12 cellular contexts compared by ENCODE assay signal in the genomic region with DNA sequence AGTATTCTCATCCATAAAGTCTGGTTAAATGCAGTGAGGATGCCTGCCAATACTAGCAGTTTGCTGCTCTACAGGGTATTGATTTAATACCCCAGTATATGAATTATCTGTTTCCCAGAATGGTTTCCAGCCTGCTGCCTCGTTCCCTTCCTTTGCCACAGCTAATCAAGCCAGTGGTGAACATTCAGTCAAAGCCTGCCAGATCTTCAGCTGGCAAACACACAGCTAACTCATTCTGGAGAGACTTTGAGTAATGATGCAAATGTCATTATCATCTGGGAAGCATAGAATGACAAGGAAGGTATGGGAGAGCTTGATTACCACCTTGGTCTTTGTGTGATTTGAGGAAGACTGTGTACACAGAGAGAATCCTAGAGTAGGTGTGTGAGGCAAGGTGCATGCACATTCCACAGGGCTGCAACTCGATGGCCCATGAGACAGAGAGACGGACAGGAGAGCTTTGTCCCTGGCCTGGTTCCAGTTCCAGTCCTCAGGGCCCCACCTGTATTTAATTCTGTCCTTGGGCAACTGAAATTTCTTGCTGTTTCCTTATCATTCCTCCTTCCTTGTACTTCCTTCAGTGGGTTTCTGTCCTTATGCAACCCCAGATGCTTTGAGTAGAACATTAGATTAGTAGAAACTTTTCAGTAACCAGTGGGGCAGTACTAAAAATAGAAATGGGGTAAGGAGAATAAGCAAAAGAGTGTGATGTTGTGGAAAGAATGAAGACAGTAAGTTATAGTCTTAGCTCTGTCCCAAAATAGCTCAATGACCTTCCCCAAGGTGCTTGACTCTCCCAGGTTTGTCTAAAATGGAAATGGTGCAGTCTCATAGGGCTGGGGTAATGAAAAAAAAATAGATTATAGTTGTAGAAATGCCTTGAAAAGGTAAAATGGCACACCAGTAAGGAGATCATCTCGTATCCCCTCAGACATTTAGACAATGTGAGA.
"Had no signal": no experiment of that assay in that cellular context is flagged by ENCODE, and none has a peak within 500 bp of the region (broad histone marks: within the 10 kb centered on the region; RNA-seq: fewer than 3 reads in every experiment).

No MANE protein-coding gene starts in this region.

- DNase-seq: activated CD4-positive, alpha-beta T cell treated with anti-CD3 and anti-CD28 coated beads for 36 hours; activated CD8-positive, alpha-beta memory T cell treated with anti-CD3 and anti-CD28 coated beads, Interleukin-2, amount 50 U/mL, for 4 hours; activated CD8-positive, alpha-beta T cell treated with anti-CD3 and anti-CD28 coated beads for 36 hours; activated naive CD8-positive, alpha-beta T cell treated with anti-CD3 and anti-CD28 coated beads, Interleukin-2, amount 10 ng/mL, durations not matched to agents 7 days and 5 days; activated T-cell treated with anti-CD3 and anti-CD28 coated beads, Interleukin-2, amount 50 U/mL, for 72 hours; left cardiac atrium; occipital lobe; stimulated activated CD4-positive, alpha-beta T cell treated with anti-CD3 and anti-CD28 coated beads, Interleukin-15, amount 100 ng/mL, for 24 hours; stomach had no signal

- H3K4me1 ChIP-seq: ascending aorta had no signal

- H3K36me3 ChIP-seq: ascending aorta, stomach had no signal

- H3K27ac ChIP-seq: ascending aorta, stomach, VCaP had no signal

- H3K27me3 ChIP-seq: ascending aorta, stomach had no signal

- H3K4me3 ChIP-seq: ascending aorta, stomach had no signal

- ATAC-seq: activated CD4-positive, alpha-beta T cell treated with anti-CD3 and anti-CD28 coated beads for 36 hours; activated CD8-positive, alpha-beta T cell treated with anti-CD3 and anti-CD28 coated beads for 36 hours; activated T-cell treated with anti-CD3 and anti-CD28 coated beads, Interleukin-2, amount 50 U/mL, for 72 hours; natural killer cell treated with Interleukin-12 subunit alpha and Interleukin-12 subunit beta and Interleukin-15 and Interleukin-18, amount 100 ng/mL, for 72 hours had no signal

- H3K9me3 ChIP-seq: ascending aorta, stomach had no signal
